Comparison of ENCODE assay signal across 12 cellular contexts in genomic region chr22:46040471-46041465, GRCh38.
A peak's percentile ranks its signal among the peaks of the same experiment; 100 is the strongest.
DNase-seq lines count a peak whose midpoint lies in the region; ATAC-seq and TF ChIP-seq lines count a peak whose summit lies in the region.
"Had no signal": no experiment of that assay in that cellular context is flagged by ENCODE, and none has a peak within 500 bp of the region (broad histone marks: within the 10 kb centered on the region; RNA-seq: fewer than 3 reads in every experiment).

No MANE protein-coding gene starts in this region.

- 83 to 85% (median 84%) methylated on average over 19 to 20 of the region's 20 CpGs for WGBS in adrenal gland, 4 donors
- 88% methylated on average over 20 of the region's 20 CpGs for WGBS in mesenchymal stem cell

- no peak overlapping the region for H2AK5ac ChIP-seq in mesenchymal stem cell (ENCODE audit: low read length, severe bottlenecking)

- no peaks in the 10 kb centered on the region for H3K36me3 Mint-ChIP-seq in activated CD8-positive, alpha-beta memory T cell treated with anti-CD3 and anti-CD28 coated beads, Interleukin-2, amount 10 ng/mL, durations not matched to agents 7 days and 5 days
- no peaks in the 10 kb centered on the region for H3K36me3 Mint-ChIP-seq in activated CD8-positive, alpha-beta T cell treated with anti-CD3 and anti-CD28 coated beads, Interleukin-2, amount 10 ng/mL, durations not matched to agents 7 days and 5 days (ENCODE audit: low read depth)

- no peak overlapping the region for H2BK15ac ChIP-seq in mesenchymal stem cell (ENCODE audit: low read depth, poor library complexity, severe bottlenecking)

- H3K27me3 ChIP-seq in adrenal gland (no peaks in the 10 kb centered on the region), mesenchymal stem cell (ENCODE audit: control insufficient read depth in 1 of 2, insufficient read depth in 1 of 2, low read length in 2 of 2) (no peaks in the 10 kb centered on the region), tibial artery (no peaks in the 10 kb centered on the region)
- H3K27me3 ChIP-seq: SJSA1 had no signal

- H3K4ac ChIP-seq in mesenchymal stem cell (ENCODE audit: low read depth in 1 of 2, low read length in 2 of 2): no peak overlapping the region

- no peaks in the 10 kb centered on the region for H3K36me3 ChIP-seq in adrenal gland (replicated peaks in 1 of 2)
- H3K36me3 ChIP-seq in mesenchymal stem cell (ENCODE audit: control insufficient read depth in 1 of 2, insufficient read depth in 2 of 2, low read depth in 1 of 2, low read length in 2 of 2): peaks cover 0 to 4% of the 10 kb centered on the region in 2 experiments
- H3K36me3 ChIP-seq in tibial artery: no peaks in the 10 kb centered on the region

- no peak for ATAC-seq in activated CD8-positive, alpha-beta memory T cell treated with anti-CD3 and anti-CD28 coated beads, Interleukin-2, amount 10 ng/mL, durations not matched to agents 7 days and 5 days
- ATAC-seq in activated CD8-positive, alpha-beta T cell treated with anti-CD3 and anti-CD28 coated beads, Interleukin-2, amount 10 ng/mL, durations not matched to agents 7 days and 5 days: no peak

- no peak overlapping the region for H3K14ac ChIP-seq in mesenchymal stem cell (ENCODE audit: low read length in 2 of 2)

- TF ChIP-seq POLR2A in adrenal gland (IDR thresholded peaks at IDR 0.05): no peak

- no peak overlapping the region for H3K18ac ChIP-seq in mesenchymal stem cell (ENCODE audit: low read depth in 1 of 2, low read length in 2 of 2)

- POLR2A ChIA-PET in activated CD8-positive, alpha-beta T cell treated with anti-CD3 and anti-CD28 coated beads, Interleukin-2, amount 10 ng/mL, durations not matched to agents 7 days and 5 days (lab: Charles Lee): no interaction called here

- peaks cover 19% of the 10 kb centered on the region for H3K4me1 Mint-ChIP-seq in activated CD8-positive, alpha-beta memory T cell treated with anti-CD3 and anti-CD28 coated beads, Interleukin-2, amount 10 ng/mL, durations not matched to agents 7 days and 5 days
- H3K4me1 Mint-ChIP-seq in activated CD8-positive, alpha-beta T cell treated with anti-CD3 and anti-CD28 coated beads, Interleukin-2, amount 10 ng/mL, durations not matched to agents 7 days and 5 days (ENCODE audit: low read depth): peaks cover 26% of the 10 kb centered on the region

- H2AFZ ChIP-seq in mesenchymal stem cell (ENCODE audit: low read depth, low read length): no peak overlapping the region

- no peak overlapping the region for H3K4me3 Mint-ChIP-seq in activated CD8-positive, alpha-beta memory T cell treated with anti-CD3 and anti-CD28 coated beads, Interleukin-2, amount 10 ng/mL, durations not matched to agents 7 days and 5 days
- H3K4me3 Mint-ChIP-seq in activated CD8-positive, alpha-beta T cell treated with anti-CD3 and anti-CD28 coated beads, Interleukin-2, amount 10 ng/mL, durations not matched to agents 7 days and 5 days: no peak overlapping the region

- CTCF ChIA-PET in activated CD8-positive, alpha-beta memory T cell treated with anti-CD3 and anti-CD28 coated beads, Interleukin-2, amount 10 ng/mL, durations not matched to agents 7 days and 5 days (lab: Charles Lee): no interaction called here
- CTCF ChIA-PET in activated CD8-positive, alpha-beta T cell treated with anti-CD3 and anti-CD28 coated beads, Interleukin-2, amount 10 ng/mL, durations not matched to agents 7 days and 5 days (lab: Charles Lee): interaction anchor here (1.0 to 2.2 kb wide), 2 partner anchors 35 to 74 kb away, joined by 3 to 9 read pairs; no protein-coding TSS in a partner anchor

- H3K4me1 ChIP-seq in adrenal gland (replicated peaks in 1 of 2) (peaks cover 15 to 33% of the 10 kb centered on the region in 2 donors), mesenchymal stem cell (ENCODE audit: control insufficient read depth, insufficient read depth, low read depth, low read length) (peaks cover 32% of the 10 kb centered on the region), tibial artery (peaks cover 0 to 46% (median 37%) of the 10 kb centered on the region in 4 donors)

- H3K9me3 ChIP-seq in adrenal gland (replicated peaks in 1 of 3) (no peaks in the 10 kb centered on the region), mesenchymal stem cell (ENCODE audit: control insufficient read depth, low read length) (no peaks in the 10 kb centered on the region), tibial artery (no peaks in the 10 kb centered on the region)
- H3K9me3 ChIP-seq: SJSA1 had no signal

- no peak overlapping the region for H4K91ac ChIP-seq in mesenchymal stem cell (ENCODE audit: low read length)

- no peak overlapping the region for H3K4me2 ChIP-seq in mesenchymal stem cell (ENCODE audit: low read length, poor library complexity, severe bottlenecking)

- H3K9ac ChIP-seq in mesenchymal stem cell (ENCODE audit: low read length): peak overlapping the region; percentile 17

- TF ChIP-seq CTCF in adrenal gland (IDR thresholded peaks at IDR 0.05) (no peak), tibial artery (IDR thresholded peaks at IDR 0.05) (no peak)

- H3K27ac ChIP-seq in adrenal gland: no peak overlapping the region
- H3K27ac ChIP-seq in mesenchymal stem cell (ENCODE audit: low read length, poor library complexity, severe bottlenecking): no peak overlapping the region
- H3K27ac ChIP-seq in tibial artery: peak overlapping the region; percentile 14 to 99
- H3K27ac ChIP-seq: SJSA1 had no signal

- no peak overlapping the region for H2BK12ac ChIP-seq in mesenchymal stem cell (ENCODE audit: low read length in 2 of 2)

- H3K4me3 ChIP-seq in adrenal gland (no peak overlapping the region), mesenchymal stem cell (ENCODE audit: insufficient read depth in 1 of 2, low read depth in 1 of 2, low read length in 2 of 2) (no peak overlapping the region), tibial artery (no peak overlapping the region)
- H3K4me3 ChIP-seq: SJSA1 had no signal

- H3K23ac ChIP-seq in mesenchymal stem cell (ENCODE audit: low read length in 2 of 2): no peak overlapping the region

- H2BK5ac ChIP-seq in mesenchymal stem cell (ENCODE audit: low read depth, low read length, poor library complexity, severe bottlenecking): no peak overlapping the region

- peaks cover 10% of the 10 kb centered on the region for H3K27me3 Mint-ChIP-seq in activated CD8-positive, alpha-beta memory T cell treated with anti-CD3 and anti-CD28 coated beads, Interleukin-2, amount 10 ng/mL, durations not matched to agents 7 days and 5 days
- peaks cover 1% of the 10 kb centered on the region for H3K27me3 Mint-ChIP-seq in activated CD8-positive, alpha-beta T cell treated with anti-CD3 and anti-CD28 coated beads, Interleukin-2, amount 10 ng/mL, durations not matched to agents 7 days and 5 days (ENCODE audit: low read depth)

- H2BK120ac ChIP-seq in mesenchymal stem cell (ENCODE audit: low read depth, low read length): no peak overlapping the region

- peak; percentile 33 for DNase-seq in activated CD8-positive, alpha-beta memory T cell treated with anti-CD3 and anti-CD28 coated beads, Interleukin-2, amount 50 U/mL, for 48 hours
- DNase-seq in activated CD8-positive, alpha-beta memory T cell treated with anti-CD3 and anti-CD28 coated beads, Interleukin-2, amount 10 ng/mL, durations not matched to agents 7 days and 5 days: no peak
- peak in 4 of 7 donors; percentile 11 to 43 (median 13) for DNase-seq in adrenal gland
- DNase-seq in mesenchymal stem cell: no peak
- peak; percentile 17 to 63 for DNase-seq in tibial artery
- no peak for DNase-seq in NCI-H2171 (lab: John Stamatoyannopoulos, UW)
- DNase-seq in activated CD8-positive, alpha-beta T cell treated with anti-CD3 and anti-CD28 coated beads, Interleukin-2, amount 10 ng/mL, durations not matched to agents 7 days and 5 days: no peak
- no peak for DNase-seq in nucleus accumbens (lab: John Stamatoyannopoulos, UW)
- DNase-seq: activated CD4-positive, alpha-beta T cell treated with anti-CD3 and anti-CD28 coated beads, Interleukin-2, amount 50 U/mL, for 4 hours; amygdala; NCI-H2029 had no signal

- no peak overlapping the region for H4K8ac ChIP-seq in mesenchymal stem cell (ENCODE audit: low read length)

- peaks cover 25% of the 10 kb centered on the region for H3K79me1 ChIP-seq in mesenchymal stem cell (replicated peaks; ENCODE audit: low read length, poor library complexity, severe bottlenecking)

- no peak overlapping the region for H3K27ac Mint-ChIP-seq in activated CD8-positive, alpha-beta memory T cell treated with anti-CD3 and anti-CD28 coated beads, Interleukin-2, amount 10 ng/mL, durations not matched to agents 7 days and 5 days
- H3K27ac Mint-ChIP-seq in activated CD8-positive, alpha-beta T cell treated with anti-CD3 and anti-CD28 coated beads, Interleukin-2, amount 10 ng/mL, durations not matched to agents 7 days and 5 days: no peak overlapping the region

- no peaks in the 10 kb centered on the region for H3K9me3 Mint-ChIP-seq in activated CD8-positive, alpha-beta memory T cell treated with anti-CD3 and anti-CD28 coated beads, Interleukin-2, amount 10 ng/mL, durations not matched to agents 7 days and 5 days (ENCODE audit: low read depth)
- no peaks in the 10 kb centered on the region for H3K9me3 Mint-ChIP-seq in activated CD8-positive, alpha-beta T cell treated with anti-CD3 and anti-CD28 coated beads, Interleukin-2, amount 10 ng/mL, durations not matched to agents 7 days and 5 days (ENCODE audit: insufficient read depth)

- intact Hi-C loops in adrenal gland (cut with DNase I) (no loop called here), tibial artery (cut with DNase I; ENCODE audit: low total_unique reads) (no loop called here)

Comparison
In these comparisons a context has a peak if more than half of its experiments do, and no peak if none do; other contexts are left out.
1. DNase-seq: peak in activated CD8-positive, alpha-beta memory T cell treated with anti-CD3 and anti-CD28 coated beads, Interleukin-2, amount 50 U/mL, for 48 hours (single experiment), adrenal gland (4 of 7) and tibial artery (2 of 2); none in activated CD8-positive, alpha-beta memory T cell treated with anti-CD3 and anti-CD28 coated beads, Interleukin-2, amount 10 ng/mL, durations not matched to agents 7 days and 5 days (single experiment), mesenchymal stem cell (single experiment), NCI-H2171 (single experiment), activated CD8-positive, alpha-beta T cell treated with anti-CD3 and anti-CD28 coated beads, Interleukin-2, amount 10 ng/mL, durations not matched to agents 7 days and 5 days (single experiment) and nucleus accumbens (0 of 56).
2. H3K27ac ChIP-seq: peak in tibial artery (2 of 2); none in adrenal gland (0 of 5) and mesenchymal stem cell (single experiment).